Comparison of ENCODE assay signal across 8 cellular contexts in the genomic region with DNA sequence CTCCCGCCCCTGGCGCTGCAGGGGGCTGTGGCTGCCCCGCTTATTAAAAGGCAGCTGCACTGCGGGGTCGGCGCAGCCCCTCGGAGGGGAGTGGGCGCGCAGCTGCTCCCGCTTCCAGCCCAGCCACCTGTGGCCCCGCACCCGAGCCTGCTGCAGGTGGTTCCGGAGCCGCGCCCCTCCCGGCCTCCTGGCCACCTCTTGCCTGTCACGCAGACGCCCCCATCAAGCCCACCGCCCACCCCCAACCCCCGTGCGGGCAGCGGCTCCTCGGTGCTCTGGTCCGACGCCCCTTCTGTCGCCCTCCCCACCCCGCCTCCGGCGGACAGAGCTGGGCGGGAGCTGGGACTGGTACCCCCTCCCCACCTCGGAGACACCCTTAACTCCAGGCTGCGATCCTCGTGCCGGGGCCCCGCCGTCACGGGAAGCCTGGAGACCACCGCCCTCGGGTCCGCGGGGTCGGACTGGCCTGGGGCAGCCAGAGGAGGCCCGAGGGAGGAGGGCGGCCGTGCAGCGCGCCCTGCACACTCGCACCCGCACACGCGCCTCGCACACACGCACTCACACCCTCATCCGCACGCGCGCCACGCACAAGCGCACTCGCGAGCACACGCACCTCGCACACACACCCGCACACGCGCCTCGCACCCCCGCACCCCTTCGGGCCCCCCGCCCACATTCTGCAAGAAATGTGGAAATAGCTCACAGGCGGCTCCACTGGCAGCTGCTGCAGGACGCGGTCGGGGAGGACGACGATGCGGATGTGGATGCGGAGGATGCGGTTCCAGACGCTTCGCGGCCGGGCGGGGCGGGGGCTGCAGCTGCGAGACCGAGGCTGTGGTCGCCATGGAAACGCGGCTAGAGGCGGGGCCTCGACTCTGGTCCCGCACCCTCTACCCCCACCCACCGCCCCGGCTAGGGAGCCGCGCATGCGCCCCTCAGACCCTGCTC. TPM values are rescaled to one million over a fixed set of nuclear protein-coding genes. Genes with fewer than 3 reads are reported as not detected.
DNase-seq lines count a peak whose midpoint lies in the region; ATAC-seq lines count a peak whose summit lies in the region.

A gene with protein sequence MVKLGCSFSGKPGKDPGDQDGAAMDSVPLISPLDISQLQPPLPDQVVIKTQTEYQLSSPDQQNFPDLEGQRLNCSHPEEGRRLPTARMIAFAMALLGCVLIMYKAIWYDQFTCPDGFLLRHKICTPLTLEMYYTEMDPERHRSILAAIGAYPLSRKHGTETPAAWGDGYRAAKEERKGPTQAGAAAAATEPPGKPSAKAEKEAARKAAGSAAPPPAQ (minus strand): TSS at position 766 of the 948 bp plus-strand sequence. CDS start 7,907 bp downstream, outside the sequence.

- DNase-seq in T-helper 2 cell treated with Interferon-gamma antibody and Interleukin-4, amounts not matched to agents 5 μg/mL and 100 μg/mL, for 36 hours (ENCODE audit: low spot score): peak; percentile 47
- DNase-seq in mesenchymal stem cell (no peak), NCI-H1694 treated with DMSO at 0.1 percent for 48 hours (lab: John Stamatoyannopoulos, UW) (no peak), SW480 (ENCODE audit: low spot score) (no peak)
- peak; percentile 55 to 66 for DNase-seq in stimulated activated CD8-positive, alpha-beta memory T cell treated with anti-CD3 and anti-CD28 coated beads, Interleukin-2, amount 100 ng/mL, for 1 hour (ENCODE audit: low read depth in 2 of 2)

- H2BK120ac ChIP-seq in mesenchymal stem cell (ENCODE audit: low read depth, low read length): no peak within 1 kb of the TSS

- H3K79me1 ChIP-seq in mesenchymal stem cell (replicated peaks; ENCODE audit: low read length, poor library complexity, severe bottlenecking): no peaks in the 10 kb centered on the region

- H3K4me3 Mint-ChIP-seq in T-helper 2 cell treated with Interferon-gamma antibody and Interleukin-4, amounts not matched to agents 5 μg/mL and 100 μg/mL, for 36 hours: peak within 1 kb of the TSS; percentile 55

- H3K4me2 ChIP-seq in mesenchymal stem cell (ENCODE audit: low read length, poor library complexity, severe bottlenecking): no peak within 1 kb of the TSS

- H3K9me3 ChIP-seq in ES-I3 (ENCODE audit: control insufficient read depth, insufficient read depth, low read length) (no peaks in the 10 kb centered on the region; the same call in 1 of the 2 replicates), mesenchymal stem cell (ENCODE audit: control insufficient read depth, low read length) (no peaks in the 10 kb centered on the region)

- H3K27ac ChIP-seq in angular gyrus (ENCODE audit: low read depth, low read length): peak within 1 kb of the TSS; percentile 87
- H3K27ac ChIP-seq in mesenchymal stem cell (ENCODE audit: low read length, poor library complexity, severe bottlenecking): no peak within 1 kb of the TSS

- peak within 1 kb of the TSS; percentile 29 to 68 for H3K4me3 ChIP-seq in mesenchymal stem cell (ENCODE audit: insufficient read depth in 1 of 2, low read depth in 1 of 2, low read length in 2 of 2)

- H3K14ac ChIP-seq in mesenchymal stem cell (ENCODE audit: low read length in 2 of 2): no peak within 1 kb of the TSS

- peaks cover 6% of the 10 kb centered on the region for H3K4me1 Mint-ChIP-seq in T-helper 2 cell treated with Interferon-gamma antibody and Interleukin-4, amounts not matched to agents 5 μg/mL and 100 μg/mL, for 36 hours (ENCODE audit: low read depth)

- no peak within 1 kb of the TSS for H2BK15ac ChIP-seq in mesenchymal stem cell (ENCODE audit: low read depth, poor library complexity, severe bottlenecking)

- no peak for ATAC-seq in HG03097 (IDR thresholded peaks at IDR 0.05; ENCODE audit: low FRiP score, unreplicated experiment)

- no peaks in the 10 kb centered on the region for H3K36me3 Mint-ChIP-seq in T-helper 2 cell treated with Interferon-gamma antibody and Interleukin-4, amounts not matched to agents 5 μg/mL and 100 μg/mL, for 36 hours (ENCODE audit: low read depth)

- H4K91ac ChIP-seq in mesenchymal stem cell (ENCODE audit: low read length): peak within 1 kb of the TSS; percentile 66

- H3K27me3 ChIP-seq in mesenchymal stem cell (ENCODE audit: control insufficient read depth in 1 of 2, insufficient read depth in 1 of 2, low read length in 2 of 2): peaks cover 52 to 70% of the 10 kb centered on the region in 2 experiments

- H3K27me3 Mint-ChIP-seq in T-helper 2 cell treated with Interferon-gamma antibody and Interleukin-4, amounts not matched to agents 5 μg/mL and 100 μg/mL, for 36 hours (ENCODE audit: low read depth): peaks cover 27% of the 10 kb centered on the region

- no peaks in the 10 kb centered on the region for H3K36me3 ChIP-seq in ES-I3 (ENCODE audit: insufficient read depth, low read length)
- peaks cover 0 to 5% of the 10 kb centered on the region in 2 experiments for H3K36me3 ChIP-seq in mesenchymal stem cell (ENCODE audit: control insufficient read depth in 1 of 2, insufficient read depth in 2 of 2, low read depth in 1 of 2, low read length in 2 of 2)

- no peak within 1 kb of the TSS for H2BK5ac ChIP-seq in mesenchymal stem cell (ENCODE audit: low read depth, low read length, poor library complexity, severe bottlenecking)

- no peak within 1 kb of the TSS for H3K27ac Mint-ChIP-seq in T-helper 2 cell treated with Interferon-gamma antibody and Interleukin-4, amounts not matched to agents 5 μg/mL and 100 μg/mL, for 36 hours

- no peak within 1 kb of the TSS for H3K4ac ChIP-seq in mesenchymal stem cell (ENCODE audit: low read depth in 1 of 2, low read length in 2 of 2)

- no peaks in the 10 kb centered on the region for H3K4me1 ChIP-seq in ES-I3 (ENCODE audit: insufficient read depth, low read length)
- H3K4me1 ChIP-seq in mesenchymal stem cell (ENCODE audit: control insufficient read depth, insufficient read depth, low read depth, low read length): peaks cover 21% of the 10 kb centered on the region

- 57% methylated on average over 71 of the region's 98 CpGs for WGBS in mesenchymal stem cell

- H3K9ac ChIP-seq in ES-I3 (ENCODE audit: low read depth, low read length) (peak within 1 kb of the TSS; percentile 34; the same call in 1 of the 2 replicates), mesenchymal stem cell (ENCODE audit: low read length) (no peak within 1 kb of the TSS)

- H2AFZ ChIP-seq in mesenchymal stem cell (ENCODE audit: low read depth, low read length): no peak within 1 kb of the TSS

- no peak within 1 kb of the TSS for H2BK12ac ChIP-seq in mesenchymal stem cell (ENCODE audit: low read length in 2 of 2)

- no peak within 1 kb of the TSS for H3K23ac ChIP-seq in mesenchymal stem cell (ENCODE audit: low read length in 2 of 2)

- no peak within 1 kb of the TSS for H4K8ac ChIP-seq in mesenchymal stem cell (ENCODE audit: low read length)

- H2AK5ac ChIP-seq in mesenchymal stem cell (ENCODE audit: low read length, severe bottlenecking): no peak within 1 kb of the TSS

- no peak within 1 kb of the TSS for H3K18ac ChIP-seq in mesenchymal stem cell (ENCODE audit: low read depth in 1 of 2, low read length in 2 of 2)

- no peaks in the 10 kb centered on the region for H3K9me3 Mint-ChIP-seq in T-helper 2 cell treated with Interferon-gamma antibody and Interleukin-4, amounts not matched to agents 5 μg/mL and 100 μg/mL, for 36 hours

RNA-seq across cellular contexts. Expression of the gene that starts here (rescaled TPM):
- polyA plus RNA-seq in mesenchymal stem cell (2013, experiment 1 of 2): 0.54 TPM
- 0.47 TPM for polyA plus RNA-seq in mesenchymal stem cell (2013, experiment 2 of 2)

Comparison
In these comparisons a context has a peak if more than half of its experiments do, and no peak if none do; other contexts are left out.
1. DNase-seq: peak in T-helper 2 cell treated with Interferon-gamma antibody and Interleukin-4, amounts not matched to agents 5 μg/mL and 100 μg/mL, for 36 hours (single experiment) and stimulated activated CD8-positive, alpha-beta memory T cell treated with anti-CD3 and anti-CD28 coated beads, Interleukin-2, amount 100 ng/mL, for 1 hour (2 of 2); none in mesenchymal stem cell (single experiment), NCI-H1694 treated with DMSO at 0.1 percent for 48 hours (single experiment) and SW480 (single experiment).